8 cellular contexts compared by ENCODE assay signal in the genomic region with DNA sequence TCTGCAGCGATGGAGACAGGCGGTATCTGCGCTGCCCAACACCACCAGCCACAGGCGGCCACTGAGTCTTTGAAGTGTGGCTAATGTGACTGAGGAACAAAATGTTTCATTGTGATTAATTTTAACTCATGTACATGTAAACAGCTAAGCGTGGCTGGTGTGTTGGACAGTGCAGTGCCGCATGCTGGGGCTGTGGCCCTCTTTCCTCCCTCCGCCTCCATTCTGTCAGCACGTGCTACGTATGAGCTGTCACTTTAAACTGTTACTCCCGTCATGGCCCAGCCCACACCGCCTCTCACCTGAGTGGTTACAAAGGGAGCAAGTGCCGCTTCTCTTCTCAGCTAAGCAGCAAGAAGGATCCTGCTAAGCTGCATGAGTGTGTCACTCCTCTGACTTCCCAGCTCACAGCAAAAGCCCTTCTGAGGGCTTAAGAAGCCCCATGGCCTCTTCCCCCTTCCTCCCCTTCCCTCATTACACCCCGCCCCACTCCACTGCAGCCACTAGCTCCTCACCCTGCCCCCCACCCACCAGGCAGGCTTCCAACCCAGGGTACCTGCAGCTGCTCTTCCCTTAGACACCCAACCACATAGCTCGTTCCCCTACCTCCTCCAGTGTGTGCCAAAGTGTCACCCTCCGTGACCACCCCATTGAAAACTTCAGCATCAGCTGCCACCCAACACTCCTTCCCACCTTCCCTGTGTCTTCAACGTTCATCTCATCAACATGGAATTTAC. TPM values are rescaled to one million over a fixed set of nuclear protein-coding genes. Genes with fewer than 3 reads are reported as not detected.
A peak's percentile ranks its signal among the peaks of the same experiment; 100 is the strongest.
DNase-seq lines count a peak whose midpoint lies in the region; ATAC-seq, FAIRE-seq and TF ChIP-seq lines count a peak whose summit lies in the region.

No MANE protein-coding gene starts in this region.

- no peaks in the 10 kb centered on the region for H3K9me3 ChIP-seq in kidney (ENCODE audit: control insufficient read depth in 1 of 2, low read length in 2 of 2)

- DNase-seq in Caki2 (ENCODE audit: low read depth) = peak; percentile 33
- DNase-seq in T follicular helper cell (ENCODE audit: low read depth) = peak; percentile 40
- DNase-seq in activated naive CD8-positive, alpha-beta T cell treated with anti-CD3 and anti-CD28 coated beads, Interleukin-2, amount 50 U/mL, for 16 hours (ENCODE audit: low read depth, low spot score) = peak; percentile 50
- DNase-seq in kidney = peak; percentile 78
- DNase-seq in stimulated activated CD4-positive, alpha-beta T cell treated with anti-CD3 and anti-CD28 coated beads, Interleukin-4, amount 100 ng/mL, for 4 hours = peak; percentile 64 to 87

- no peak for ATAC-seq in GM21447 (IDR thresholded peaks at IDR 0.05; ENCODE audit: unreplicated experiment)
- ATAC-seq in HG02642 (IDR thresholded peaks at IDR 0.05; ENCODE audit: poor library complexity, unreplicated experiment) = no peak
- ATAC-seq in HG03196 (IDR thresholded peaks at IDR 0.05; ENCODE audit: unreplicated experiment) = no peak

- no peak overlapping the region for H3K27ac ChIP-seq in kidney (ENCODE audit: low read depth in 2 of 2, low read length in 2 of 2)

- no peak for FAIRE-seq in kidney (lab: Jason Lieb, UNC)

- H3K9ac ChIP-seq in kidney (ENCODE audit: low read length in 2 of 2) = peak overlapping the region in 1 of 2 donors; percentile 40

- in situ Hi-C loops in Caki2 (cut with HindIII; ENCODE audit: low pct_unique_long_range_greater_than_20kb, low sequenced_read_pairs) = no loop called here

- H3K4me1 ChIP-seq in kidney (ENCODE audit: control insufficient read depth in 1 of 2, insufficient read depth in 1 of 2, low read depth in 1 of 2, low read length in 2 of 2) = peaks cover 0 to 6% of the 10 kb centered on the region in 2 donors

- TF ChIP-seq CTCF in kidney (IDR thresholded peaks at IDR 0.05; ENCODE audit: borderline replicate concordance, extremely low read depth, insufficient read depth) = no peak

- H3K4me3 ChIP-seq in kidney (ENCODE audit: low read length in 2 of 2) = peak overlapping the region in 1 of 2 donors; percentile 35

- intact Hi-C loops in kidney (cut with DNase I) = loop anchor here (10.0 kb wide), 1 partner anchor 106 kb away; a partner anchor contains a TSS

- no peaks in the 10 kb centered on the region for H3K36me3 ChIP-seq in kidney (ENCODE audit: control insufficient read depth in 1 of 2, insufficient read depth in 2 of 2, low read length in 2 of 2)

RNA-seq across cellular contexts. Expression of a gene that starts 15.0 kb away (rescaled TPM):
- total RNA-seq in Caki2 (2014; rRNA removed; shearing (Covaris generic); ENCODE audit: low replicate concordance) = 9.4 and 9.9 TPM in 2 replicates
- total RNA-seq in kidney = 0.38 TPM
- not detected for polyA plus RNA-seq in kidney (ENCODE audit: insufficient read depth, low read depth, low replicate concordance)

RNA-seq across cellular contexts. Expression of a gene that starts 42.8 kb away (rescaled TPM):
- not detected in 2 replicates for total RNA-seq in Caki2 (2014; rRNA removed; shearing (Covaris generic); ENCODE audit: low replicate concordance)
- 8.4 TPM for total RNA-seq in kidney
- polyA plus RNA-seq in kidney (ENCODE audit: insufficient read depth, low read depth, low replicate concordance) = not detected
